In genomic region chr17:51122473-51123115, GRCh38 we compare ENCODE assay signal across 8 cellular contexts. TPM values are rescaled to one million over a fixed set of nuclear protein-coding genes. Genes with fewer than 3 reads are reported as not detected.
DNase-seq lines count a peak whose midpoint lies in the region; FAIRE-seq and TF ChIP-seq lines count a peak whose summit lies in the region.
"Not testable (repeated sequence)": the region's sequence is repeated elsewhere in the genome, so short reads cannot be mapped to it uniquely, and the experiment has no call there.

No MANE protein-coding gene starts in this region.

- H3K4me3 Mint-ChIP-seq in HFFc6 = peak overlapping the region; percentile 90
- H3K4me3 Mint-ChIP-seq in T-helper 2 cell treated with Interferon-gamma antibody and Interleukin-4, amounts not matched to agents 5 μg/mL and 100 μg/mL, for 36 hours = peak overlapping the region; percentile 7
- not testable (repeated sequence) for H3K4me3 Mint-ChIP-seq in activated naive CD4-positive, alpha-beta T cell treated with anti-CD3 and anti-CD28 coated beads, Interleukin-2, amount 10 ng/mL, durations not matched to agents 7 days and 5 days
- peak overlapping the region; percentile 96 for H3K4me3 Mint-ChIP-seq in neural progenitor cell

- not testable (repeated sequence) for H2BK5ac ChIP-seq in H1 (ENCODE audit: low read depth, low read length)

- H3K9me3 Mint-ChIP-seq in HFFc6; T-helper 2 cell treated with Interferon-gamma antibody and Interleukin-4, amounts not matched to agents 5 μg/mL and 100 μg/mL, for 36 hours; activated naive CD4-positive, alpha-beta T cell treated with anti-CD3 and anti-CD28 coated beads, Interleukin-2, amount 10 ng/mL, durations not matched to agents 7 days and 5 days; neural progenitor cell: not testable (repeated sequence)

- peaks cover 11% of the 10 kb centered on the region for H3K23me2 ChIP-seq in H1 (ENCODE audit: low read depth, low read length)

- intact Hi-C loops in A673 (cut with micrococcal nuclease; ENCODE audit: unreplicated experiment) = not testable (repeated sequence)

- H3K79me1 ChIP-seq in H1 (ENCODE audit: low read depth, low read length) = not testable (repeated sequence)

- dilution Hi-C loops in keratinocyte (cut with MboI; ENCODE audit: extremely low pct_ligation_motif_present, low sequenced_read_pairs) = not testable (repeated sequence)

- TF ChIP-seq RAD21 in H1 (IDR thresholded peaks at IDR 0.05 in 1 of 2, conservative IDR thresholded peaks at IDR 0.05 in 1 of 2; ENCODE audit: low read depth in 2 of 2, low read length in 2 of 2) = not testable (repeated sequence)

- H2BK15ac ChIP-seq in H1 (ENCODE audit: low read length) = not testable (repeated sequence)

- H3F3A ChIP-seq in neural progenitor cell (ENCODE audit: low read depth) = peaks cover 20% of the 10 kb centered on the region

- 97% methylated on average over 10 of the region's 10 CpGs; no CpG with 5 or more reads in 1 of the 2 experiments for WGBS in H1 (ENCODE audit: extremely low coverage in 1 of 2, insufficient coverage in 1 of 2, insufficient read length in 1 of 2, insufficient replicate concordance in 2 of 2, low coverage in 1 of 2, low lambda C conversion rate in 2 of 2, missing lambda C conversion rate in 1 of 2), 2 experiments

- H4K8ac ChIP-seq in H1 (ENCODE audit: extremely low read depth, insufficient read depth, low read length) = not testable (repeated sequence)

- H3K4me1 Mint-ChIP-seq in HFFc6 (ENCODE audit: low read depth) (peaks cover 41% of the 10 kb centered on the region), neural progenitor cell (peaks cover 33% of the 10 kb centered on the region)
- peaks cover 29% of the 10 kb centered on the region for H3K4me1 Mint-ChIP-seq in T-helper 2 cell treated with Interferon-gamma antibody and Interleukin-4, amounts not matched to agents 5 μg/mL and 100 μg/mL, for 36 hours (ENCODE audit: low read depth)
- peaks cover 39% of the 10 kb centered on the region for H3K4me1 Mint-ChIP-seq in activated naive CD4-positive, alpha-beta T cell treated with anti-CD3 and anti-CD28 coated beads, Interleukin-2, amount 10 ng/mL, durations not matched to agents 7 days and 5 days

- not testable (repeated sequence) for H3K27me3 ChIP-seq in A673 (replicated peaks; ENCODE audit: insufficient read depth, low read depth, low read length, poor library complexity); H1 (replicated peaks in 1 of 4; ENCODE audit: control insufficient read depth in 3 of 4, extremely low read depth in 1 of 4, insufficient read depth in 3 of 4, low read length in 3 of 4); keratinocyte (ENCODE audit: control insufficient read depth, extremely low read depth, insufficient read depth, low read length); neural progenitor cell

- not testable (repeated sequence) for H3K18ac ChIP-seq in H1 (ENCODE audit: extremely low read depth, low read length)

- not testable (repeated sequence) for H3K56ac ChIP-seq in H1 (replicated peaks; ENCODE audit: insufficient read length, low read depth, low read length)

- not testable (repeated sequence) for H3K14ac ChIP-seq in H1 (ENCODE audit: insufficient read length)

- H3K4me1 ChIP-seq in A673 (ENCODE audit: insufficient read depth, low read length, poor library complexity, severe bottlenecking) (peaks cover 19% of the 10 kb centered on the region), keratinocyte (ENCODE audit: control insufficient read depth, extremely low read depth, insufficient read depth, low read length) (peaks cover 34% of the 10 kb centered on the region)
- not testable (repeated sequence) for H3K4me1 ChIP-seq in H1 (replicated peaks in 1 of 4; ENCODE audit: control insufficient read depth in 3 of 4, insufficient read depth in 4 of 4, low read length in 3 of 4); neural progenitor cell

- TF ChIP-seq POLR2A in H1 (IDR thresholded peaks at IDR 0.05; ENCODE audit: control extremely low read depth in 1 of 2, low read depth in 2 of 2, low read length in 2 of 2) = not testable (repeated sequence)

- not testable (repeated sequence) for H3K4ac ChIP-seq in H1 (replicated peaks; ENCODE audit: insufficient read length, low read depth, low read length)

- H2BK20ac ChIP-seq in H1 (ENCODE audit: low read length) = not testable (repeated sequence)

- not testable (repeated sequence) for DNase-seq in A673 (ENCODE audit: low spot score); HFFc6; T-helper 2 cell treated with Interferon-gamma antibody and Interleukin-4, amounts not matched to agents 5 μg/mL and 100 μg/mL, for 36 hours (ENCODE audit: low spot score); activated naive CD4-positive, alpha-beta T cell treated with anti-CD3 and anti-CD28 coated beads, Interleukin-2, amount 10 ng/mL, durations not matched to agents 7 days and 5 days; H1 (ENCODE audit: low read depth in 1 of 2, low spot score in 2 of 2); keratinocyte (ENCODE audit: low read depth, low spot score); neural progenitor cell (ENCODE audit: low spot score)
- peak; percentile 29 for DNase-seq in stimulated activated CD8-positive, alpha-beta memory T cell treated with anti-CD3 and anti-CD28 coated beads, Interleukin-4, amount 100 ng/mL, for 48 hours

- not testable (repeated sequence) for FAIRE-seq in H1 (lab: Jason Lieb, UNC); keratinocyte (lab: Jason Lieb, UNC)

- H3K4me3 ChIP-seq in A673 (ENCODE audit: low read depth, low read length, poor library complexity, severe bottlenecking) (peak overlapping the region; percentile 57), H1 (ENCODE audit: extremely low read depth in 1 of 4, insufficient read depth in 2 of 4, low read depth in 3 of 4, low read length in 4 of 4) (peak overlapping the region in 1 of 4 experiments; percentile 99; a peak in 4 of 8 replicates), keratinocyte (ENCODE audit: control insufficient read depth in 2 of 3, extremely low read depth in 1 of 3, insufficient read depth in 2 of 3, low read depth in 1 of 3, low read length in 3 of 3) (peak overlapping the region; percentile 6 to 40 (median 34))
- H3K4me3 ChIP-seq in neural progenitor cell = not testable (repeated sequence)

- H4K91ac ChIP-seq in H1 (replicated peaks; ENCODE audit: insufficient read length, low read length) = not testable (repeated sequence)

- not testable (repeated sequence) for H4K5ac ChIP-seq in H1 (ENCODE audit: insufficient read length, low read depth, low read length)

- H3K27ac Mint-ChIP-seq in HFFc6 = peak overlapping the region; percentile 99
- peak overlapping the region; percentile 97 for H3K27ac Mint-ChIP-seq in T-helper 2 cell treated with Interferon-gamma antibody and Interleukin-4, amounts not matched to agents 5 μg/mL and 100 μg/mL, for 36 hours
- H3K27ac Mint-ChIP-seq in activated naive CD4-positive, alpha-beta T cell treated with anti-CD3 and anti-CD28 coated beads, Interleukin-2, amount 10 ng/mL, durations not matched to agents 7 days and 5 days = peak overlapping the region; percentile 99
- not testable (repeated sequence) for H3K27ac Mint-ChIP-seq in neural progenitor cell

- not testable (repeated sequence) for BruUV-seq in A673 (replicated peaks; lab: Mats Ljungman, UMichigan)

- H3K23ac ChIP-seq in H1 (ENCODE audit: insufficient read length) = not testable (repeated sequence)

- H4K20me1 ChIP-seq in H1 (replicated peaks in 1 of 2; ENCODE audit: control insufficient read depth in 1 of 2, insufficient read depth in 2 of 2, low read length in 2 of 2) = peaks cover 5 to 14% of the 10 kb centered on the region in 2 experiments
- peaks cover 19% of the 10 kb centered on the region for H4K20me1 ChIP-seq in keratinocyte (ENCODE audit: control insufficient read depth, extremely low read depth, insufficient read depth, low read length)
- peaks cover 29% of the 10 kb centered on the region for H4K20me1 ChIP-seq in neural progenitor cell (ENCODE audit: low read depth)

- not testable (repeated sequence) for H3K9me3 ChIP-seq in A673 (ENCODE audit: low read depth, low read length, poor library complexity, severe bottlenecking); H1 (ENCODE audit: insufficient read depth in 2 of 2, low read depth in 1 of 2, low read length in 1 of 2); keratinocyte (ENCODE audit: control insufficient read depth, low read depth, low read length); neural progenitor cell (ENCODE audit: low read depth)

- H2AFZ ChIP-seq in H1 (ENCODE audit: low read length) (0 out of 2 replicates have a peak overlapping the region, but pooled peaks have one; percentile 95), keratinocyte (ENCODE audit: control insufficient read depth, low read length) (peak overlapping the region; percentile 5), neural progenitor cell (replicated peaks) (peak overlapping the region; percentile 96)

- TF ChIP-seq CTCF in A673 (conservative IDR thresholded peaks at IDR 0.05; ENCODE audit: low read depth, low read length); HFFc6 (IDR thresholded peaks at IDR 0.05); H1 (IDR thresholded peaks at IDR 0.05; ENCODE audit: control extremely low read depth in 1 of 3, insufficient read depth in 1 of 3, low read depth in 1 of 3, low read length in 3 of 3); keratinocyte (optimal IDR thresholded peaks at IDR 0.05 in 1 of 3, IDR thresholded peaks at IDR 0.05 in 1 of 3, conservative IDR thresholded peaks at IDR 0.05 in 1 of 3; ENCODE audit: extremely low read depth in 1 of 3, insufficient read depth in 2 of 3, low read length in 3 of 3); neural progenitor cell (IDR thresholded peaks at IDR 0.05): not testable (repeated sequence)

- not testable (repeated sequence) for H2BK12ac ChIP-seq in H1 (ENCODE audit: low read depth, low read length)

- H3K27ac ChIP-seq in A673 (ENCODE audit: low read depth, low read length, poor library complexity, severe bottlenecking) (peak overlapping the region; percentile 93), keratinocyte (ENCODE audit: control insufficient read depth, insufficient read depth, low read length) (peak overlapping the region; percentile 98)
- H3K27ac ChIP-seq in H1 (ENCODE audit: low read depth, low read length); neural progenitor cell: not testable (repeated sequence)

- H3K9me1 ChIP-seq in keratinocyte (ENCODE audit: control insufficient read depth, extremely low read depth, insufficient read depth, low read length) = not testable (repeated sequence)

- peak overlapping the region; percentile 89 to 93 for H3K4me2 ChIP-seq in H1 (ENCODE audit: insufficient read depth in 1 of 2, low read depth in 2 of 2, low read length in 2 of 2)
- peak overlapping the region; percentile 97 for H3K4me2 ChIP-seq in keratinocyte (ENCODE audit: control insufficient read depth, extremely low read depth, insufficient read depth, low read depth, low read length)
- H3K4me2 ChIP-seq in neural progenitor cell = not testable (repeated sequence)

- not testable (repeated sequence) for H3K36me3 Mint-ChIP-seq in HFFc6 (ENCODE audit: low read depth); T-helper 2 cell treated with Interferon-gamma antibody and Interleukin-4, amounts not matched to agents 5 μg/mL and 100 μg/mL, for 36 hours (ENCODE audit: low read depth); activated naive CD4-positive, alpha-beta T cell treated with anti-CD3 and anti-CD28 coated beads, Interleukin-2, amount 10 ng/mL, durations not matched to agents 7 days and 5 days; neural progenitor cell

- not testable (repeated sequence) for H3K27me3 Mint-ChIP-seq in HFFc6 (ENCODE audit: insufficient read depth); T-helper 2 cell treated with Interferon-gamma antibody and Interleukin-4, amounts not matched to agents 5 μg/mL and 100 μg/mL, for 36 hours (ENCODE audit: low read depth); activated naive CD4-positive, alpha-beta T cell treated with anti-CD3 and anti-CD28 coated beads, Interleukin-2, amount 10 ng/mL, durations not matched to agents 7 days and 5 days; neural progenitor cell (ENCODE audit: insufficient read depth, low read depth)

- CTCF ChIA-PET in A673 (lab: Charles Lee) (interaction anchor here (0.7 to 0.9 kb wide), 2 partner anchors 31 to 90 kb away, joined by 3 read pairs; partner anchors contain the start of gene NME1), H1 (lab: Charles Lee; ENCODE audit: partially characterized antibody) (interaction anchor here (1.0 to 1.1 kb wide), 2 partner anchors 25 to 31 kb away, joined by 3 read pairs; partner anchors contain the start of gene NME1)
- CTCF ChIA-PET in activated naive CD4-positive, alpha-beta T cell treated with anti-CD3 and anti-CD28 coated beads, Interleukin-2, amount 10 ng/mL, durations not matched to agents 7 days and 5 days (lab: Charles Lee) = interaction anchor here (0.7 to 1.7 kb wide), 2 partner anchors 31 to 80 kb away, joined by 3 to 6 read pairs; partner anchors contain the start of gene NME1

- H3K36me3 ChIP-seq in A673 (ENCODE audit: insufficient read depth, low read length, poor library complexity, severe bottlenecking); H1 (ENCODE audit: control insufficient read depth in 2 of 4, insufficient read depth in 4 of 4, low read length in 3 of 4); keratinocyte (ENCODE audit: control insufficient read depth in 2 of 2, extremely low read depth in 1 of 2, insufficient read depth in 2 of 2, low read length in 2 of 2); neural progenitor cell: not testable (repeated sequence)

- H3K79me2 ChIP-seq in H1 (ENCODE audit: control insufficient read depth in 1 of 2, insufficient read depth in 2 of 2, low read length in 2 of 2) (peaks cover 0 to 24% of the 10 kb centered on the region in 2 experiments; a peak in 2 of 4 replicates), keratinocyte (ENCODE audit: control insufficient read depth, insufficient read depth, low read length) (peaks cover 30% of the 10 kb centered on the region), neural progenitor cell (ENCODE audit: low read depth) (peaks cover 25% of the 10 kb centered on the region)

- not testable (repeated sequence) for H3K9ac ChIP-seq in H1 (replicated peaks in 1 of 4; ENCODE audit: extremely low read depth in 1 of 4, low read depth in 3 of 4, low read length in 3 of 4); neural progenitor cell
- H3K9ac ChIP-seq in keratinocyte (ENCODE audit: control insufficient read depth, extremely low read depth, insufficient read depth, low read length) = peak overlapping the region; percentile 96

- POLR2A ChIA-PET in A673 (lab: Charles Lee; ENCODE audit: low non-redundant PET) = not testable (repeated sequence)
- POLR2A ChIA-PET in H1 (lab: Charles Lee; ENCODE audit: partially characterized antibody) = interaction anchor here (1.0 to 3.3 kb wide), 5 partner anchors 13 to 76 kb away, joined by 3 to 13 read pairs (median 4); partner anchors contain the start of genes NME1 and NME2

- TF ChIP-seq EP300 in H1 (IDR thresholded peaks at IDR 0.05; ENCODE audit: borderline replicate concordance in 1 of 2, low read depth in 2 of 2, low read length in 2 of 2) = not testable (repeated sequence)

- not testable (repeated sequence) for H2AK5ac ChIP-seq in H1 (ENCODE audit: low read depth, low read length)

- H2BK120ac ChIP-seq in H1 (replicated peaks; ENCODE audit: low read depth, low read length) = not testable (repeated sequence)

RNA-seq across cellular contexts. Expression of gene SPAG9, which starts 1.9 kb away (rescaled TPM):
- total RNA-seq in A673 (2021) = 82.0 and 84.9 TPM in 2 replicates
- total RNA-seq in HFFc6 (2021; fragmentation: NEBNext Ultra II Directional; extraction: Animal tissue kit (Norgen Biotek cat#: 25700)) = 10 to 100 TPM; 54.3 to 78.1 (median 61.3) TPM
- total RNA-seq in H1 (2021; fragmentation: NEBNext Ultra II Directional; extraction: Animal tissue kit (Norgen Biotek cat#: 25700)) = 46.0 and 63.8 TPM in 2 replicates
- polyA plus RNA-seq in H1 (2011; rRNA removed) = 8.3 and 9.8 TPM in 2 replicates
- 15.4 TPM for polyA plus RNA-seq in H1 (2011; cell fraction: cytosol; rRNA removed)
- polyA plus RNA-seq in H1 (2011; cell fraction: nucleus; rRNA removed) = 31.2 TPM
- polyA plus RNA-seq in H1 (2012, experiment 1 of 2) = 27.2 to 37.4 TPM (median 28.8 TPM) in 4 replicates
- 2.2 TPM for polyA plus RNA-seq in H1 (2012, experiment 2 of 2)
- polyA plus RNA-seq in H1 (2013, experiment 1 of 2) = 22.1 TPM
- 21.7 TPM for polyA plus RNA-seq in H1 (2013, experiment 2 of 2)
- polyA minus RNA-seq in H1 (2011; rRNA and poly(A)+ RNA removed) = 80.1 and 106 TPM in 2 replicates
- 45.4 TPM for polyA minus RNA-seq in H1 (2011; cell fraction: cytosol; rRNA and poly(A)+ RNA removed)
- polyA minus RNA-seq in H1 (2011; cell fraction: nucleus; rRNA and poly(A)+ RNA removed) = 114 TPM
- 34.6 to 43.1 TPM (median 36.7 TPM) in 3 replicates for polyA plus RNA-seq in keratinocyte
- 258 TPM for polyA plus RNA-seq in keratinocyte (2011; ENCODE audit: low read depth)
- polyA plus RNA-seq in keratinocyte (2011; cell fraction: cytosol; rRNA removed) = 24.1 and 35.5 TPM in 2 replicates
- 63.9 and 76.1 TPM in 2 replicates for polyA plus RNA-seq in keratinocyte (2011; cell fraction: nucleus; rRNA removed)
- 43.4 and 63.7 TPM in 2 replicates for polyA plus RNA-seq in keratinocyte (2012; ENCODE audit: low replicate concordance)
- 57.8 to 121 TPM (median 88.9 TPM) in 3 replicates for polyA minus RNA-seq in keratinocyte
- 37.2 TPM for polyA minus RNA-seq in keratinocyte (2011; cell fraction: cytosol; rRNA and poly(A)+ RNA removed)
- polyA minus RNA-seq in keratinocyte (2011; cell fraction: nucleus; rRNA and poly(A)+ RNA removed) = 70.3 and 145 TPM in 2 replicates
- total RNA-seq in neural progenitor cell (ENCODE audit: low replicate concordance) = 89.7 and 99.5 TPM in 2 replicates

RNA-seq across cellular contexts. Expression of gene NME1, which starts 30.8 kb away (rescaled TPM):
- total RNA-seq in A673 (2021) = 445 and 498 TPM in 2 replicates
- 100 to 1,000 TPM; 309 to 358 (median 320) TPM for total RNA-seq in HFFc6 (2021; fragmentation: NEBNext Ultra II Directional; extraction: Animal tissue kit (Norgen Biotek cat#: 25700))
- 307 and 310 TPM in 2 replicates for total RNA-seq in H1 (2021; fragmentation: NEBNext Ultra II Directional; extraction: Animal tissue kit (Norgen Biotek cat#: 25700))
- 306 and 380 TPM in 2 replicates for polyA plus RNA-seq in H1 (2011; rRNA removed)
- 344 TPM for polyA plus RNA-seq in H1 (2011; cell fraction: cytosol; rRNA removed)
- 122 TPM for polyA plus RNA-seq in H1 (2011; cell fraction: nucleus; rRNA removed)
- polyA plus RNA-seq in H1 (2012, experiment 1 of 2) = 275 to 351 TPM (median 323 TPM) in 4 replicates
- polyA plus RNA-seq in H1 (2012, experiment 2 of 2) = 544 TPM
- 213 TPM for polyA plus RNA-seq in H1 (2013, experiment 1 of 2)
- 231 TPM for polyA plus RNA-seq in H1 (2013, experiment 2 of 2)
- 86.8 and 109 TPM in 2 replicates for polyA minus RNA-seq in H1 (2011; rRNA and poly(A)+ RNA removed)
- polyA minus RNA-seq in H1 (2011; cell fraction: cytosol; rRNA and poly(A)+ RNA removed) = 38.3 TPM
- 44.8 TPM for polyA minus RNA-seq in H1 (2011; cell fraction: nucleus; rRNA and poly(A)+ RNA removed)
- polyA plus RNA-seq in keratinocyte = 246 to 381 TPM (median 357 TPM) in 3 replicates
- polyA plus RNA-seq in keratinocyte (2011; ENCODE audit: low read depth) = 85.8 TPM
- 200 and 230 TPM in 2 replicates for polyA plus RNA-seq in keratinocyte (2011; cell fraction: cytosol; rRNA removed)
- polyA plus RNA-seq in keratinocyte (2011; cell fraction: nucleus; rRNA removed) = 111 and 134 TPM in 2 replicates
- polyA plus RNA-seq in keratinocyte (2012; ENCODE audit: low replicate concordance) = 103 and 242 TPM in 2 replicates
- polyA minus RNA-seq in keratinocyte = 34.3 to 123 TPM (median 60.3 TPM) in 3 replicates
- polyA minus RNA-seq in keratinocyte (2011; cell fraction: cytosol; rRNA and poly(A)+ RNA removed) = 50.6 TPM
- 12.6 and 17.8 TPM in 2 replicates for polyA minus RNA-seq in keratinocyte (2011; cell fraction: nucleus; rRNA and poly(A)+ RNA removed)
- 89.5 and 95.1 TPM in 2 replicates for total RNA-seq in neural progenitor cell (ENCODE audit: low replicate concordance)

RNA-seq across cellular contexts. Expression of gene NME2, which starts 43.6 kb away (rescaled TPM):
- total RNA-seq in A673 (2021) (776 and 780 TPM in 2 replicates), neural progenitor cell (ENCODE audit: low replicate concordance) (287 and 388 TPM in 2 replicates)
- total RNA-seq in HFFc6 (2021; fragmentation: NEBNext Ultra II Directional; extraction: Animal tissue kit (Norgen Biotek cat#: 25700)) = 100 to 1,000 TPM; 709 to 868 (median 778) TPM
- total RNA-seq in H1 (2021; fragmentation: NEBNext Ultra II Directional; extraction: Animal tissue kit (Norgen Biotek cat#: 25700)) = 801 and 827 TPM in 2 replicates
- polyA plus RNA-seq in H1 (2011; rRNA removed) (795 and 929 TPM in 2 replicates), keratinocyte (902 to 1,260 TPM (median 1,116 TPM) in 3 replicates)
- 1,071 TPM for polyA plus RNA-seq in H1 (2011; cell fraction: cytosol; rRNA removed)
- 551 TPM for polyA plus RNA-seq in H1 (2011; cell fraction: nucleus; rRNA removed)
- 832 to 1,007 TPM (median 935 TPM) in 4 replicates for polyA plus RNA-seq in H1 (2012, experiment 1 of 2)
- 1,048 TPM for polyA plus RNA-seq in H1 (2012, experiment 2 of 2)
- 1,239 TPM for polyA plus RNA-seq in H1 (2013, experiment 1 of 2)
- 1,281 TPM for polyA plus RNA-seq in H1 (2013, experiment 2 of 2)
- polyA minus RNA-seq in H1 (2011; rRNA and poly(A)+ RNA removed) = 149 and 156 TPM in 2 replicates
- 147 TPM for polyA minus RNA-seq in H1 (2011; cell fraction: cytosol; rRNA and poly(A)+ RNA removed)
- 222 TPM for polyA minus RNA-seq in H1 (2011; cell fraction: nucleus; rRNA and poly(A)+ RNA removed)
- 551 TPM for polyA plus RNA-seq in keratinocyte (2011; ENCODE audit: low read depth)
- 1,149 and 1,346 TPM in 2 replicates for polyA plus RNA-seq in keratinocyte (2011; cell fraction: cytosol; rRNA removed)
- 294 and 329 TPM in 2 replicates for polyA plus RNA-seq in keratinocyte (2011; cell fraction: nucleus; rRNA removed)
- 915 and 1,246 TPM in 2 replicates for polyA plus RNA-seq in keratinocyte (2012; ENCODE audit: low replicate concordance)
- 154 to 294 TPM (median 291 TPM) in 3 replicates for polyA minus RNA-seq in keratinocyte
- polyA minus RNA-seq in keratinocyte (2011; cell fraction: cytosol; rRNA and poly(A)+ RNA removed) = 486 TPM
- polyA minus RNA-seq in keratinocyte (2011; cell fraction: nucleus; rRNA and poly(A)+ RNA removed) = 83.7 and 105 TPM in 2 replicates

Comparison
In these comparisons a context has a peak if more than half of its experiments do, and no peak if none do; other contexts are left out.
1. H2AFZ ChIP-seq: peak in every context shown above with its lines; median percentile 96 in neural progenitor cell; 95 in H1; 5 in keratinocyte.